ENCODE assay signal across 9 cellular contexts in genomic region chr16:980595-980854, GRCh38. TPM values are rescaled to one million over a fixed set of nuclear protein-coding genes. Genes with fewer than 3 reads are reported as not detected.
DNase-seq lines count a peak whose midpoint lies in the region; ATAC-seq and TF ChIP-seq lines count a peak whose summit lies in the region.
"Had no signal": no experiment of that assay in that cellular context is flagged by ENCODE, and none has a peak within 500 bp of the region (broad histone marks: within the 10 kb centered on the region; RNA-seq: fewer than 3 reads in every experiment).

No MANE protein-coding gene starts in this region.

- H3K9ac ChIP-seq in parathyroid adenoma: no peak overlapping the region
- no peak overlapping the region for H3K9ac ChIP-seq in Karpas-422 (ENCODE audit: low read length)

- H3K4me1 ChIP-seq in cardiac muscle cell (ENCODE audit: low read depth) (peaks cover 10% of the 10 kb centered on the region), gastroesophageal sphincter (peaks cover 0 to 64% (median 16%) of the 10 kb centered on the region in 3 donors), parathyroid adenoma (no peaks in the 10 kb centered on the region), aorta (ENCODE audit: control insufficient read depth in 1 of 2, insufficient read depth in 2 of 2, low read length in 2 of 2) (no peaks in the 10 kb centered on the region), Karpas-422 (ENCODE audit: low read length) (no peaks in the 10 kb centered on the region)

- TF ChIP-seq CTCF in cardiac muscle cell (IDR thresholded peaks at IDR 0.05; ENCODE audit: low read depth, low read length): no peak
- no peak for TF ChIP-seq CTCF in gastroesophageal sphincter (IDR thresholded peaks at IDR 0.05)
- no peak for TF ChIP-seq CTCF in parathyroid adenoma (IDR thresholded peaks at IDR 0.05)

- TF ChIP-seq POLR2A in gastroesophageal sphincter (IDR thresholded peaks at IDR 0.05): no peak

- no peak for ATAC-seq in gastroesophageal sphincter
- no peak for ATAC-seq in aorta (ENCODE audit: low FRiP score)
- no peak for ATAC-seq in GM21825 (IDR thresholded peaks at IDR 0.05; ENCODE audit: unreplicated experiment)

- no peaks in the 10 kb centered on the region for H3K36me3 ChIP-seq in cardiac muscle cell
- H3K36me3 ChIP-seq in gastroesophageal sphincter: no peaks in the 10 kb centered on the region
- no peaks in the 10 kb centered on the region for H3K36me3 ChIP-seq in parathyroid adenoma (ENCODE audit: control insufficient read depth, insufficient read depth, low read length)
- H3K36me3 ChIP-seq in aorta (ENCODE audit: control insufficient read depth in 1 of 2, insufficient read depth in 2 of 2, low read length in 1 of 2): no peaks in the 10 kb centered on the region
- H3K36me3 ChIP-seq in Karpas-422 (ENCODE audit: insufficient read depth, low read length): no peaks in the 10 kb centered on the region

- H3K79me2 ChIP-seq in parathyroid adenoma: no peaks in the 10 kb centered on the region
- no peaks in the 10 kb centered on the region for H3K79me2 ChIP-seq in Karpas-422 (ENCODE audit: low read length)

- DNase-seq in cardiac muscle cell (ENCODE audit: low read depth in 1 of 2, low spot score in 1 of 2) (no peak), cardiac septum (ENCODE audit: low spot score) (no peak), aorta (no peak), DMS53 (lab: John Stamatoyannopoulos, UW) (no peak), Karpas-422 (no peak)
- DNase-seq: NCI-H510A treated with DMSO at 0.1 percent for 48 hours had no signal

- peak overlapping the region; percentile 66 for H3K4me2 ChIP-seq in parathyroid adenoma (ENCODE audit: low read length)
- H3K4me2 ChIP-seq in Karpas-422 (ENCODE audit: low read depth, low read length, poor library complexity, severe bottlenecking): no peak overlapping the region

- peaks cover 41% of the 10 kb centered on the region for H3K27me3 ChIP-seq in cardiac muscle cell
- peaks cover 74% of the 10 kb centered on the region for H3K27me3 ChIP-seq in gastroesophageal sphincter
- H3K27me3 ChIP-seq in parathyroid adenoma (ENCODE audit: control insufficient read depth, insufficient read depth, low read length): no peaks in the 10 kb centered on the region
- H3K27me3 ChIP-seq in aorta (ENCODE audit: control insufficient read depth in 1 of 2, insufficient read depth in 2 of 2, low read length in 1 of 2): no peaks in the 10 kb centered on the region
- no peaks in the 10 kb centered on the region for H3K27me3 ChIP-seq in Karpas-422 (ENCODE audit: low read length)

- H3K27ac ChIP-seq in cardiac muscle cell (no peak overlapping the region), gastroesophageal sphincter (peak overlapping the region in 1 of 4 donors; percentile 62), parathyroid adenoma (no peak overlapping the region), aorta (ENCODE audit: low read depth in 1 of 2, low read length in 2 of 2) (no peak overlapping the region), Karpas-422 (ENCODE audit: low read length) (no peak overlapping the region)

- H3K9me3 ChIP-seq in cardiac muscle cell (ENCODE audit: low read depth) (no peaks in the 10 kb centered on the region), gastroesophageal sphincter (no peaks in the 10 kb centered on the region), parathyroid adenoma (ENCODE audit: control insufficient read depth, low read length) (no peaks in the 10 kb centered on the region), aorta (ENCODE audit: control insufficient read depth, low read length) (no peaks in the 10 kb centered on the region), Karpas-422 (ENCODE audit: low read length) (no peaks in the 10 kb centered on the region)

- no peaks in the 10 kb centered on the region for H3K9me2 ChIP-seq in Karpas-422 (replicated peaks; ENCODE audit: insufficient read depth, low read length)

- peak overlapping the region; percentile 46 for H3K4me3 ChIP-seq in cardiac muscle cell
- peak overlapping the region; percentile 29 to 59 for H3K4me3 ChIP-seq in gastroesophageal sphincter
- no peak overlapping the region for H3K4me3 ChIP-seq in parathyroid adenoma (ENCODE audit: low read depth, low read length)
- peak overlapping the region; percentile 33 to 43 for H3K4me3 ChIP-seq in aorta (ENCODE audit: low read length in 2 of 2)
- H3K4me3 ChIP-seq in Karpas-422 (ENCODE audit: low read length): no peak overlapping the region

- no peak for TF ChIP-seq EP300 in gastroesophageal sphincter (IDR thresholded peaks at IDR 0.05)

- no peaks in the 10 kb centered on the region for H4K20me1 ChIP-seq in Karpas-422 (ENCODE audit: insufficient read depth, low read depth, low read length)

- H2AFZ ChIP-seq in parathyroid adenoma (peak overlapping the region; percentile 25), Karpas-422 (ENCODE audit: low read length) (no peak overlapping the region)

- intact Hi-C loops in cardiac septum (cut with DNase I): no loop called here
- intact Hi-C loops in aorta (cut with DNase I): no loop called here

- no CpG with 5 or more reads among the region's 31 CpGs for WGBS in gastroesophageal sphincter (ENCODE audit: low coverage in 1 of 2), 2 donors
- WGBS in aorta, 2 donors: 2 to 3% methylated on average over 11 to 31 of the region's 31 CpGs

RNA-seq across cellular contexts. Expression of gene SOX8, which starts 1.0 kb away (rescaled TPM):
- total RNA-seq in cardiac muscle cell (9.2 and 13.7 TPM in 2 replicates), cardiac septum (1.8 TPM), gastroesophageal sphincter (1 to 10 TPM; 2.0 to 4.5 (median 3.6) TPM), aorta (1 to 10 TPM; 2.2 to 7.0 TPM)
- polyA plus RNA-seq in cardiac muscle cell (5.8 and 8.2 TPM in 2 replicates), aorta (1 to 10 TPM; 1.0 to 5.7 TPM)
- not detected in 2 replicates for total RNA-seq in Karpas-422 (2014; rRNA removed; shearing (Covaris generic); ENCODE audit: low replicate concordance)

RNA-seq across cellular contexts. Expression of gene LMF1, which starts 9.7 kb away (rescaled TPM):
- total RNA-seq in cardiac muscle cell: 37.6 and 41.6 TPM in 2 replicates
- polyA plus RNA-seq in cardiac muscle cell: 18.8 and 39.0 TPM in 2 replicates
- 8.4 TPM for total RNA-seq in cardiac septum
- total RNA-seq in gastroesophageal sphincter: 10 to 100 TPM; 13.7 to 57.3 (median 20.9) TPM
- 10 to 100 TPM; 18.2 to 38.4 TPM for total RNA-seq in aorta
- polyA plus RNA-seq in aorta: 10 to 100 TPM in 1 of 2 donors, 1 to 10 TPM in 1; 8.8 to 75.0 TPM
- total RNA-seq in Karpas-422 (2014; rRNA removed; shearing (Covaris generic); ENCODE audit: low replicate concordance): 12.2 and 16.7 TPM in 2 replicates

Comparison
In these comparisons a context has a peak if more than half of its experiments do, and no peak if none do; other contexts are left out.
1. H3K4me3 ChIP-seq: peak in cardiac muscle cell (single experiment), gastroesophageal sphincter (2 of 2) and aorta (2 of 2); none in parathyroid adenoma (single experiment) and Karpas-422 (single experiment).